24 cellular contexts compared by ENCODE assay signal in the genomic region with DNA sequence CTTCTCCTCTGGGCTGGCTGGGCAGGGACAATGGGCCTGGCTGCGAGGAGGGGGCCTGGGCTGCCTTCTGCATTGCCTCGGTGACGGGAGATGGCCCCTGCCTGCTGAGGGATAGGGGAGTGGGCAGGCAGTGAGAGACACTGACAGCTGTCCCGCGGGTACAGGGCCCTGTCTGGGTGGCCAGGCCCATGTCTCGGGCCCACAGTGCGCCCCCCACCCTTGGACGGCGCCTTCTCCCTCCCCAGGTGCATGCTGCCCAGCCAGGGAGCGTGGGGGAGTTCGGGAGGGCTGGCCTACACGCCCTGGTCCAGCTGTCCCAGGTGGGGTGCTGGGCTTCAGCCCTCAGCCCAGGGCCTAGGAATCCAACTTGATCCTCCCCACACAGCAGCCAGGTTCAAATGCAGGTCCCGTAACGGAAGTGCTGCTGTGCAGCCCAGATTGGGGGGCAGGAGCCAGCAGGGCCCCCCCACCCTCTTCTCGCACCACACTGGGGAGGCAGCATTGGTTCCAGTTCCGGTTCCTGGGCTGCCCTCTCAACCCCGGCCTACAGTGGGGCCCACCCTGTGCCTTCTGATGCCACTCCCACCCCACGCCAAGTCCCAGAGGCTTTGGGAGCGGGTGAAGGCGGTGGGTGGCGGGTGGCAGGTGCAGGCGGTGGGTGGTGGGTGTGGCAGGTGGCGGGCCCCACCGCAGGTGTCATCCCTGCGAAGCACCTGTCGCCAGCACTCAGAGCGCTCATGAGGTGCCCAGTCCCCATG. TPM values are rescaled to one million over a fixed set of nuclear protein-coding genes. Genes with fewer than 3 reads are reported as not detected.
A peak's percentile ranks its signal among the peaks of the same experiment; 100 is the strongest.
DNase-seq lines count a peak whose midpoint lies in the region; ATAC-seq, FAIRE-seq and TF ChIP-seq lines count a peak whose summit lies in the region.
"Had no signal": no experiment of that assay in that cellular context is flagged by ENCODE, and none has a peak within 500 bp of the region (broad histone marks: within the 10 kb centered on the region; RNA-seq: fewer than 3 reads in every experiment).

No MANE protein-coding gene starts in this region.

- TF ChIP-seq RAD21 in HepG2 (CRISPR knock-in tag; IDR thresholded peaks at IDR 0.05), result no peak

- H3K4me1 Mint-ChIP-seq in activated T-cell treated with anti-CD3 and anti-CD28 coated beads, Interleukin-2, amount 50 U/mL, for 72 hours (ENCODE audit: low read depth), result peaks cover 6% of the 10 kb centered on the region

- no peak for TF ChIP-seq POLR2A in prostate gland (IDR thresholded peaks at IDR 0.05)
- TF ChIP-seq POLR2A in HepG2 (IDR thresholded peaks at IDR 0.05; ENCODE audit: insufficient read depth in 1 of 2, low read depth in 2 of 2, low read length in 2 of 2), result no peak

- 89% methylated on average over 18 of the region's 27 CpGs for WGBS in prostate gland
- 70% methylated on average over 2 of the region's 27 CpGs for WGBS in HepG2 (ENCODE audit: low lambda C conversion rate)

- H3K9ac ChIP-seq in BLaER1 (0 out of 2 replicates have a peak overlapping the region, but pooled peaks have one; percentile 30), HepG2 (ENCODE audit: insufficient read depth, low read depth, low read length) (no peak overlapping the region)

- peak in 5 of 61 donors; percentile 24 to 62 (median 35) for DNase-seq in caudate nucleus (lab: John Stamatoyannopoulos, UW)
- no peak for DNase-seq in prostate gland (ENCODE audit: low spot score)
- DNase-seq in NK-92 treated with Interleukin-12 subunit alpha and Interleukin-12 subunit beta, amount 100 ng/mL, for 24 hours (lab: John Stamatoyannopoulos, UW), result no peak
- DNase-seq in HepG2 (ENCODE audit: low spot score), result no peak
- DNase-seq in activated T-cell treated with anti-CD3 and anti-CD28 coated beads, Interleukin-2, amount 50 U/mL, for 72 hours, result no peak
- DNase-seq: activated CD4-positive, alpha-beta memory T cell treated with anti-CD3 and anti-CD28 coated beads for 36 hours; activated naive CD4-positive, alpha-beta T cell; amniotic stem cell; glutamatergic neuron; GOT3; NCI-H1105 treated with DMSO at 0.1 percent for 48 hours; NCI-H524; right lobe of liver; Right ventricle myocardium superior; stimulated activated naive CD4-positive, alpha-beta T cell treated with Interleukin-2 at 50 U/mL for 16 hours had no signal

- intact Hi-C loops in prostate gland (cut with DNase I), result no loop called here
- intact Hi-C loops in HepG2 (cut with micrococcal nuclease; ENCODE audit: unreplicated experiment), result no loop called here

- H3K27me3 ChIP-seq in BLaER1, result no peaks in the 10 kb centered on the region
- H3K27me3 ChIP-seq in prostate gland (replicated peaks; ENCODE audit: insufficient read depth), result no peaks in the 10 kb centered on the region
- H3K27me3 ChIP-seq in HepG2 (ENCODE audit: control insufficient read depth in 1 of 2, insufficient read depth in 2 of 2, low read length in 2 of 2), result peaks cover 8 to 38% of the 10 kb centered on the region in 2 experiments; a peak in 4 of 5 replicates
- H3K27me3 ChIP-seq: right lobe of liver had no signal

- H3K4me1 ChIP-seq in BLaER1, result peaks cover 88% of the 10 kb centered on the region
- peaks cover 16% of the 10 kb centered on the region for H3K4me1 ChIP-seq in prostate gland (replicated peaks)
- no peaks in the 10 kb centered on the region for H3K4me1 ChIP-seq in HepG2 (ENCODE audit: insufficient read depth, low read length)

- no peaks in the 10 kb centered on the region for H3K27me3 Mint-ChIP-seq in activated T-cell treated with anti-CD3 and anti-CD28 coated beads, Interleukin-2, amount 50 U/mL, for 72 hours (ENCODE audit: low read depth)
- H3K27me3 Mint-ChIP-seq: activated CD4-positive, alpha-beta memory T cell treated with anti-CD3 and anti-CD28 coated beads for 36 hours had no signal

- no peak overlapping the region for H2AFZ ChIP-seq in HepG2 (ENCODE audit: low read length)

- H3K4me3 ChIP-seq in BLaER1, result peak overlapping the region; percentile 56
- H3K4me3 ChIP-seq in prostate gland, result no peak overlapping the region
- no peak overlapping the region for H3K4me3 ChIP-seq in HepG2 (replicated peaks in 1 of 3; ENCODE audit: insufficient read depth in 1 of 3, low read depth in 2 of 3, low read length in 3 of 3)
- H3K4me3 ChIP-seq: right lobe of liver had no signal

- no peaks in the 10 kb centered on the region for H3K79me2 ChIP-seq in HepG2 (ENCODE audit: insufficient read depth, low read length)

- H3K27ac Mint-ChIP-seq in activated T-cell treated with anti-CD3 and anti-CD28 coated beads, Interleukin-2, amount 50 U/mL, for 72 hours, result no peak overlapping the region
- H3K27ac Mint-ChIP-seq: activated CD4-positive, alpha-beta memory T cell treated with anti-CD3 and anti-CD28 coated beads for 36 hours; T-helper 1 cell treated with Interleukin-12 subunit alpha and Interleukin-12 subunit beta and Interleukin-4 antibody, amounts not matched to agents 30 μg/mL and 1 μg/mL, for 36 hours had no signal

- H3K36me3 ChIP-seq in BLaER1 (peaks cover 47% of the 10 kb centered on the region), prostate gland (peaks cover 0 to 33% of the 10 kb centered on the region in 2 donors), HepG2 (replicated peaks in 1 of 2; ENCODE audit: control insufficient read depth in 1 of 2, insufficient read depth in 2 of 2, low read length in 2 of 2) (no peaks in the 10 kb centered on the region)

- H3K4me2 ChIP-seq in BLaER1 (peak overlapping the region; percentile 100), HepG2 (ENCODE audit: low read depth, low read length) (no peak overlapping the region)

- BruUV-seq in HepG2 (replicated peaks; lab: Mats Ljungman, UMichigan), result no TSS peak

- in situ Hi-C loops in HepG2 (cut with HindIII; ENCODE audit: extremely low pct_ligation_motif_present, low pct_unique_long_range_greater_than_20kb), result no loop called here

- no peak overlapping the region for H3K4me3 Mint-ChIP-seq in activated T-cell treated with anti-CD3 and anti-CD28 coated beads, Interleukin-2, amount 50 U/mL, for 72 hours
- H3K4me3 Mint-ChIP-seq: activated CD4-positive, alpha-beta memory T cell treated with anti-CD3 and anti-CD28 coated beads for 36 hours; T-helper 1 cell treated with Interleukin-12 subunit alpha and Interleukin-12 subunit beta and Interleukin-4 antibody, amounts not matched to agents 30 μg/mL and 1 μg/mL, for 36 hours had no signal

- H3K9me3 Mint-ChIP-seq in activated T-cell treated with anti-CD3 and anti-CD28 coated beads, Interleukin-2, amount 50 U/mL, for 72 hours, result no peaks in the 10 kb centered on the region
- H3K9me3 Mint-ChIP-seq: activated CD4-positive, alpha-beta memory T cell treated with anti-CD3 and anti-CD28 coated beads for 36 hours; T-helper 1 cell treated with Interleukin-12 subunit alpha and Interleukin-12 subunit beta and Interleukin-4 antibody, amounts not matched to agents 30 μg/mL and 1 μg/mL, for 36 hours had no signal

- TF ChIP-seq EP300 in HepG2 (IDR thresholded peaks at IDR 0.05; ENCODE audit: low read depth in 2 of 2, low read length in 2 of 2) (no peak), HepG2 (CRISPR knock-in tag; IDR thresholded peaks at IDR 0.05; ENCODE audit: borderline replicate concordance) (no peak)

- H3K27ac ChIP-seq in BLaER1, result peak overlapping the region; percentile 77
- H3K27ac ChIP-seq in caudate nucleus (ENCODE audit: low read depth, low read length), result peak overlapping the region; percentile 71
- peak overlapping the region; percentile 30 to 71 for H3K27ac ChIP-seq in prostate gland
- no peak overlapping the region for H3K27ac ChIP-seq in HepG2 (ENCODE audit: extremely low read length, insufficient read depth, low read length)
- H3K27ac ChIP-seq: right lobe of liver had no signal

- peak; percentile 39 for ATAC-seq in GM19351 (IDR thresholded peaks at IDR 0.05; ENCODE audit: unreplicated experiment)
- no peak for ATAC-seq in HepG2
- ATAC-seq in GM19328 (IDR thresholded peaks at IDR 0.05; ENCODE audit: unreplicated experiment), result no peak
- ATAC-seq in activated T-cell treated with anti-CD3 and anti-CD28 coated beads, Interleukin-2, amount 50 U/mL, for 72 hours (replicated peaks in 1 of 2), result no peak
- ATAC-seq: esophagus mucosa, right lobe of liver had no signal

- POLR2A ChIA-PET in HepG2 (lab: Yijun Ruan, JAX), result no interaction called here

- no peak for TF ChIP-seq CTCF in prostate gland (IDR thresholded peaks at IDR 0.05)
- no peak for TF ChIP-seq CTCF in HepG2 (CRISPR knock-in tag; IDR thresholded peaks at IDR 0.05)

- H3K36me3 Mint-ChIP-seq in activated T-cell treated with anti-CD3 and anti-CD28 coated beads, Interleukin-2, amount 50 U/mL, for 72 hours (ENCODE audit: insufficient read depth in 2 of 2), result no peaks in the 10 kb centered on the region

- H3K9me3 ChIP-seq in BLaER1, result no peaks in the 10 kb centered on the region
- no peaks in the 10 kb centered on the region for H3K9me3 ChIP-seq in prostate gland
- H3K9me3 ChIP-seq in HepG2 (ENCODE audit: low read length), result no peaks in the 10 kb centered on the region
- H3K9me3 ChIP-seq: right lobe of liver had no signal

- H4K20me1 ChIP-seq in BLaER1, result peaks cover 90% of the 10 kb centered on the region
- H4K20me1 ChIP-seq in HepG2 (ENCODE audit: insufficient read depth, low read length), result no peaks in the 10 kb centered on the region

- CTCF ChIA-PET in HepG2 (lab: Yijun Ruan, JAX; ENCODE audit: low intra/inter-chr PET ratio, low total read pairs), result no interaction called here

- no peak for FAIRE-seq in HepG2 (lab: Jason Lieb, UNC)
- FAIRE-seq: HTR-8/SVneo had no signal

RNA-seq across cellular contexts. Expression of a gene that starts 7.3 kb away (rescaled TPM):
- total RNA-seq in prostate gland, result 10 to 100 TPM; 40.4 to 71.1 TPM
- 51.5 and 58.6 TPM in 2 replicates for total RNA-seq in HepG2 (2016; rRNA removed; fragmentation: Illumina TruSeq; extraction: Trizol)
- total RNA-seq in HepG2 (2016; cell fraction: cytosol; rRNA removed; fragmentation: Illumina TruSeq; extraction: Trizol; ENCODE audit: low read depth), result 48.9 and 55.7 TPM in 2 replicates
- 51.6 and 61.0 TPM in 2 replicates for total RNA-seq in HepG2 (2016; cell fraction: insoluble cytoplasmic fraction; rRNA removed; fragmentation: Illumina TruSeq; extraction: Trizol)
- total RNA-seq in HepG2 (2016; cell fraction: membrane; rRNA removed; fragmentation: Illumina TruSeq; extraction: Trizol), result 52.4 and 71.0 TPM in 2 replicates
- total RNA-seq in HepG2 (2016; cell fraction: nucleus; rRNA removed; fragmentation: Illumina TruSeq; extraction: Trizol), result 29.5 and 34.5 TPM in 2 replicates
- 16.2 and 20.5 TPM in 2 replicates for polyA plus RNA-seq in HepG2 (2011; rRNA removed)
- 13.8 and 24.4 TPM in 2 replicates for polyA plus RNA-seq in HepG2 (2011; cell fraction: cytosol; rRNA removed)
- polyA plus RNA-seq in HepG2 (2011; cell fraction: nucleus; rRNA removed), result 33.5 and 35.1 TPM in 2 replicates
- 17.3 and 21.8 TPM in 2 replicates for polyA plus RNA-seq in HepG2 (2012)
- 29.9 and 32.8 TPM in 2 replicates for polyA plus RNA-seq in HepG2 (2016; cell fraction: cytosol; fragmentation: Illumina TruSeq; extraction: Trizol; ENCODE audit: low read depth)
- 34.6 and 35.0 TPM in 2 replicates for polyA plus RNA-seq in HepG2 (2016; cell fraction: insoluble cytoplasmic fraction; fragmentation: Illumina TruSeq; extraction: Trizol; ENCODE audit: low read depth)
- 34.0 and 36.0 TPM in 2 replicates for polyA plus RNA-seq in HepG2 (2016; cell fraction: membrane; fragmentation: Illumina TruSeq; extraction: Trizol; ENCODE audit: low read depth)
- 42.1 and 44.0 TPM in 2 replicates for polyA plus RNA-seq in HepG2 (2016; cell fraction: nucleus; fragmentation: Illumina TruSeq; extraction: Trizol; ENCODE audit: insufficient read depth, low read depth)
- 19.1 and 32.1 TPM in 2 replicates for polyA minus RNA-seq in HepG2 (2011; rRNA and poly(A)+ RNA removed; ENCODE audit: low replicate concordance)
- 12.8 and 15.7 TPM in 2 replicates for polyA minus RNA-seq in HepG2 (2011; cell fraction: cytosol; rRNA and poly(A)+ RNA removed)
- 26.6 and 27.8 TPM in 2 replicates for polyA minus RNA-seq in HepG2 (2011; cell fraction: nucleus; rRNA and poly(A)+ RNA removed)
- total RNA-seq in activated T-cell treated with anti-CD3 and anti-CD28 coated beads, Interleukin-2, amount 50 U/mL, for 72 hours, result 10 to 100 TPM; 50.6 to 52.2 TPM

RNA-seq across cellular contexts. Expression of a gene that starts 16.2 kb away (rescaled TPM):
- total RNA-seq in prostate gland (100 to 1,000 TPM; 472 to 927 TPM), HepG2 (2016; rRNA removed; fragmentation: Illumina TruSeq; extraction: Trizol) (not detected in 2 replicates)
- not detected in 2 replicates for total RNA-seq in HepG2 (2016; cell fraction: cytosol; rRNA removed; fragmentation: Illumina TruSeq; extraction: Trizol; ENCODE audit: low read depth)
- not detected in 2 replicates for total RNA-seq in HepG2 (2016; cell fraction: insoluble cytoplasmic fraction; rRNA removed; fragmentation: Illumina TruSeq; extraction: Trizol)
- not detected in 2 replicates for total RNA-seq in HepG2 (2016; cell fraction: membrane; rRNA removed; fragmentation: Illumina TruSeq; extraction: Trizol)
- not detected in 2 replicates for total RNA-seq in HepG2 (2016; cell fraction: nucleus; rRNA removed; fragmentation: Illumina TruSeq; extraction: Trizol)
- polyA plus RNA-seq in HepG2 (2011; rRNA removed), result not detected in 2 replicates
- 0.05 TPM in 2 replicates for polyA plus RNA-seq in HepG2 (2011; cell fraction: cytosol; rRNA removed)
- polyA plus RNA-seq in HepG2 (2011; cell fraction: nucleus; rRNA removed), result 0.26 TPM in 1 of 2 replicates, not detected in the other
- polyA plus RNA-seq in HepG2 (2012), result not detected in 2 replicates
- polyA plus RNA-seq in HepG2 (2016; cell fraction: cytosol; fragmentation: Illumina TruSeq; extraction: Trizol; ENCODE audit: low read depth), result not detected in 2 replicates
- not detected in 2 replicates for polyA plus RNA-seq in HepG2 (2016; cell fraction: insoluble cytoplasmic fraction; fragmentation: Illumina TruSeq; extraction: Trizol; ENCODE audit: low read depth)
- polyA plus RNA-seq in HepG2 (2016; cell fraction: membrane; fragmentation: Illumina TruSeq; extraction: Trizol; ENCODE audit: low read depth), result not detected in 2 replicates
- polyA plus RNA-seq in HepG2 (2016; cell fraction: nucleus; fragmentation: Illumina TruSeq; extraction: Trizol; ENCODE audit: insufficient read depth, low read depth), result not detected in 2 replicates
- polyA minus RNA-seq in HepG2 (2011; rRNA and poly(A)+ RNA removed; ENCODE audit: low replicate concordance), result 0.72 and 103 TPM in 2 replicates
- 0.70 TPM in 1 of 2 replicates, not detected in the other for polyA minus RNA-seq in HepG2 (2011; cell fraction: cytosol; rRNA and poly(A)+ RNA removed)
- 0.52 TPM in 1 of 2 replicates, not detected in the other for polyA minus RNA-seq in HepG2 (2011; cell fraction: nucleus; rRNA and poly(A)+ RNA removed)
- total RNA-seq in activated T-cell treated with anti-CD3 and anti-CD28 coated beads, Interleukin-2, amount 50 U/mL, for 72 hours, result 100 to 1,000 TPM; 116 to 122 TPM

RNA-seq across cellular contexts. Expression of a gene that starts 51.0 kb away (rescaled TPM):
- total RNA-seq in prostate gland, result under 1 TPM in 1 of 2 donors, not detected in 1; 0.68 TPM
- total RNA-seq in HepG2 (2016; rRNA removed; fragmentation: Illumina TruSeq; extraction: Trizol), result not detected in 2 replicates
- total RNA-seq in HepG2 (2016; cell fraction: cytosol; rRNA removed; fragmentation: Illumina TruSeq; extraction: Trizol; ENCODE audit: low read depth), result not detected in 2 replicates
- not detected in 2 replicates for total RNA-seq in HepG2 (2016; cell fraction: insoluble cytoplasmic fraction; rRNA removed; fragmentation: Illumina TruSeq; extraction: Trizol)
- total RNA-seq in HepG2 (2016; cell fraction: membrane; rRNA removed; fragmentation: Illumina TruSeq; extraction: Trizol), result not detected in 2 replicates
- total RNA-seq in HepG2 (2016; cell fraction: nucleus; rRNA removed; fragmentation: Illumina TruSeq; extraction: Trizol), result not detected in 2 replicates
- polyA plus RNA-seq in HepG2 (2011; rRNA removed), result 0.05 and 0.12 TPM in 2 replicates
- polyA plus RNA-seq in HepG2 (2011; cell fraction: cytosol; rRNA removed), result 0.01 and 0.05 TPM in 2 replicates
- polyA plus RNA-seq in HepG2 (2011; cell fraction: nucleus; rRNA removed), result 0.69 and 1.1 TPM in 2 replicates
- 0.08 and 0.16 TPM in 2 replicates for polyA plus RNA-seq in HepG2 (2012)
- not detected in 2 replicates for polyA plus RNA-seq in HepG2 (2016; cell fraction: cytosol; fragmentation: Illumina TruSeq; extraction: Trizol; ENCODE audit: low read depth)
- not detected in 2 replicates for polyA plus RNA-seq in HepG2 (2016; cell fraction: insoluble cytoplasmic fraction; fragmentation: Illumina TruSeq; extraction: Trizol; ENCODE audit: low read depth)
- polyA plus RNA-seq in HepG2 (2016; cell fraction: membrane; fragmentation: Illumina TruSeq; extraction: Trizol; ENCODE audit: low read depth), result not detected in 2 replicates
- not detected in 2 replicates for polyA plus RNA-seq in HepG2 (2016; cell fraction: nucleus; fragmentation: Illumina TruSeq; extraction: Trizol; ENCODE audit: insufficient read depth, low read depth)
- 0.05 and 0.06 TPM in 2 replicates for polyA minus RNA-seq in HepG2 (2011; rRNA and poly(A)+ RNA removed; ENCODE audit: low replicate concordance)
- not detected in 2 replicates for polyA minus RNA-seq in HepG2 (2011; cell fraction: cytosol; rRNA and poly(A)+ RNA removed)
- polyA minus RNA-seq in HepG2 (2011; cell fraction: nucleus; rRNA and poly(A)+ RNA removed), result 0.13 and 0.25 TPM in 2 replicates
- under 1 TPM in 1 of 2 donors, not detected in 1; 0.07 TPM for total RNA-seq in activated T-cell treated with anti-CD3 and anti-CD28 coated beads, Interleukin-2, amount 50 U/mL, for 72 hours
- total RNA-seq: activated CD4-positive, alpha-beta memory T cell treated with anti-CD3 and anti-CD28 coated beads for 36 hours; cardiac septum; esophagus mucosa; lower leg skin; osteoblast; right lobe of liver; Right ventricle myocardium superior had no signal

RNA-seq across cellular contexts. Expression of a gene that starts 51.5 kb away (rescaled TPM):
- 10 to 100 TPM; 10.0 to 33.8 TPM for total RNA-seq in prostate gland
- 0.02 TPM in 1 of 2 replicates, not detected in the other for total RNA-seq in HepG2 (2016; rRNA removed; fragmentation: Illumina TruSeq; extraction: Trizol)
- not detected in 2 replicates for total RNA-seq in HepG2 (2016; cell fraction: cytosol; rRNA removed; fragmentation: Illumina TruSeq; extraction: Trizol; ENCODE audit: low read depth)
- not detected in 2 replicates for total RNA-seq in HepG2 (2016; cell fraction: insoluble cytoplasmic fraction; rRNA removed; fragmentation: Illumina TruSeq; extraction: Trizol)
- not detected in 2 replicates for total RNA-seq in HepG2 (2016; cell fraction: membrane; rRNA removed; fragmentation: Illumina TruSeq; extraction: Trizol)
- not detected in 2 replicates for total RNA-seq in HepG2 (2016; cell fraction: nucleus; rRNA removed; fragmentation: Illumina TruSeq; extraction: Trizol)
- 0.08 and 0.13 TPM in 2 replicates for polyA plus RNA-seq in HepG2 (2011; rRNA removed)
- 0.01 TPM in 1 of 2 replicates, not detected in the other for polyA plus RNA-seq in HepG2 (2011; cell fraction: cytosol; rRNA removed)
- polyA plus RNA-seq in HepG2 (2011; cell fraction: nucleus; rRNA removed), result 0.09 TPM in 1 of 2 replicates, not detected in the other
- polyA plus RNA-seq in HepG2 (2012), result not detected in 2 replicates
- polyA plus RNA-seq in HepG2 (2016; cell fraction: cytosol; fragmentation: Illumina TruSeq; extraction: Trizol; ENCODE audit: low read depth), result not detected in 2 replicates
- polyA plus RNA-seq in HepG2 (2016; cell fraction: insoluble cytoplasmic fraction; fragmentation: Illumina TruSeq; extraction: Trizol; ENCODE audit: low read depth), result not detected in 2 replicates
- polyA plus RNA-seq in HepG2 (2016; cell fraction: membrane; fragmentation: Illumina TruSeq; extraction: Trizol; ENCODE audit: low read depth), result not detected in 2 replicates
- not detected in 2 replicates for polyA plus RNA-seq in HepG2 (2016; cell fraction: nucleus; fragmentation: Illumina TruSeq; extraction: Trizol; ENCODE audit: insufficient read depth, low read depth)
- 0.06 and 1.8 TPM in 2 replicates for polyA minus RNA-seq in HepG2 (2011; rRNA and poly(A)+ RNA removed; ENCODE audit: low replicate concordance)
- not detected in 2 replicates for polyA minus RNA-seq in HepG2 (2011; cell fraction: cytosol; rRNA and poly(A)+ RNA removed)
- 0.26 TPM in 1 of 2 replicates, not detected in the other for polyA minus RNA-seq in HepG2 (2011; cell fraction: nucleus; rRNA and poly(A)+ RNA removed)
- total RNA-seq in activated T-cell treated with anti-CD3 and anti-CD28 coated beads, Interleukin-2, amount 50 U/mL, for 72 hours, result 10 to 100 TPM; 11.4 TPM
- total RNA-seq: osteoblast had no signal

Comparison
In these comparisons a context has a peak if more than half of its experiments do, and no peak if none do; other contexts are left out.
1. RNA of a gene that starts 16.2 kb away (total RNA-seq): 472 to 927 TPM in prostate gland and 116 to 122 TPM in activated T-cell treated with anti-CD3 and anti-CD28 coated beads, Interleukin-2, amount 50 U/mL, for 72 hours; not detected in HepG2; every median in the first group is over 100 times any median in the second.